ENCODE assay signal across 1 cellular context in genomic region chr11:65117206-65118096, GRCh38.
A peak's percentile ranks its signal among the peaks of the same experiment; 100 is the strongest.
TF ChIP-seq lines count a peak whose summit lies in the region.

Gene ZNHIT2 (minus strand): TSS chr11:65117701. CDS start chr11:65117653, 48 bp downstream.

TF ChIP-seq in HepG2, 621 proteins besides CTCF, POLR2A, EP300 and RAD21 (continued from another document and continues in another):
- TF ChIP-seq ZNF530 (CRISPR knock-in tag; IDR thresholded peaks at IDR 0.05; ENCODE audit: low read depth) (0 out of 2 replicates have a peak, but pooled peaks have one; percentile 57), ZNF710 (CRISPR knock-in tag; IDR thresholded peaks at IDR 0.05; ENCODE audit: borderline replicate concordance) (peak; percentile 31; the same call in 1 of the 2 replicates), ZNF75D (CRISPR knock-in tag; IDR thresholded peaks at IDR 0.05; ENCODE audit: borderline replicate concordance) (no peak), MAZ (IDR thresholded peaks at IDR 0.05; ENCODE audit: borderline replicate concordance, low read depth, low read length) (0 out of 2 replicates have a peak, but pooled peaks have one; percentile 53), MAZ (CRISPR knock-in tag; IDR thresholded peaks at IDR 0.05; ENCODE audit: low read depth) (peak; percentile 88), PAF1 (CRISPR knock-in tag; IDR thresholded peaks at IDR 0.05) (0 out of 2 replicates have a peak, but pooled peaks have one; percentile 40), ZKSCAN5 (CRISPR knock-in tag; IDR thresholded peaks at IDR 0.05) (no peak), POGZ (CRISPR knock-in tag; IDR thresholded peaks at IDR 0.05) (no peak), NFIB (CRISPR knock-in tag; IDR thresholded peaks at IDR 0.05; ENCODE audit: borderline replicate concordance) (0 out of 2 replicates have a peak, but pooled peaks have one; percentile 77), FOXO4 (CRISPR knock-in tag; conservative IDR thresholded peaks at IDR 0.05) (0 out of 2 replicates have a peak, but pooled peaks have one; percentile 62), ZNF619 (CRISPR knock-in tag; IDR thresholded peaks at IDR 0.05) (0 out of 2 replicates have a peak, but pooled peaks have one; percentile 61), ZNF7 (CRISPR knock-in tag; IDR thresholded peaks at IDR 0.05) (no peak), REPIN1 (CRISPR knock-in tag; IDR thresholded peaks at IDR 0.05; ENCODE audit: borderline replicate concordance, low read depth) (0 out of 2 replicates have a peak, but pooled peaks have one; percentile 38), ZNF780A (CRISPR knock-in tag; IDR thresholded peaks at IDR 0.05) (no peak), TEAD3 (CRISPR knock-in tag; optimal IDR thresholded peaks at IDR 0.05; ENCODE audit: borderline replicate concordance) (peak; percentile 7), XBP1 (CRISPR knock-in tag; IDR thresholded peaks at IDR 0.05) (no peak), ZNF703 (CRISPR knock-in tag; IDR thresholded peaks at IDR 0.05; ENCODE audit: borderline replicate concordance) (no peak; the same call in 1 of the 2 replicates), SIN3A (IDR thresholded peaks at IDR 0.05; ENCODE audit: borderline replicate concordance, low read depth, low read length) (peak; percentile 83; the same call in 1 of the 2 replicates), ZNF644 (CRISPR knock-in tag; IDR thresholded peaks at IDR 0.05; ENCODE audit: low read depth) (no peak), SIX1 (CRISPR knock-in tag; IDR thresholded peaks at IDR 0.05; ENCODE audit: borderline replicate concordance) (no peak), PRDM4 (CRISPR knock-in tag; IDR thresholded peaks at IDR 0.05; ENCODE audit: borderline replicate concordance) (no peak), ZNF678 (CRISPR knock-in tag; IDR thresholded peaks at IDR 0.05) (peak; percentile 41; the same call in 1 of the 2 replicates), SRF (IDR thresholded peaks at IDR 0.05; ENCODE audit: low read depth, low read length) (peak; percentile 67; the same call in 1 of the 2 replicates), ISL2 (CRISPR knock-in tag; IDR thresholded peaks at IDR 0.05) (peak; percentile 74), STAG1 (CRISPR knock-in tag; IDR thresholded peaks at IDR 0.05) (peak; percentile 94), CCAR2 (optimal IDR thresholded peaks at IDR 0.05; ENCODE audit: low read depth, low read length) (peak; percentile 71), ZBTB8A (CRISPR knock-in tag; IDR thresholded peaks at IDR 0.05; ENCODE audit: borderline replicate concordance, low read depth) (no peak; the same call in 1 of the 2 replicates), PHF8 (CRISPR knock-in tag; IDR thresholded peaks at IDR 0.05) (peak; percentile 97), TAF1 (CRISPR knock-in tag; IDR thresholded peaks at IDR 0.05) (peak; percentile 80; the same call in 1 of the 2 replicates), FOXO1 (CRISPR knock-in tag; IDR thresholded peaks at IDR 0.05) (peak; percentile 28), ZNF850 (CRISPR knock-in tag; conservative IDR thresholded peaks at IDR 0.05) (no peak), CREB1 (IDR thresholded peaks at IDR 0.05) (peak; percentile 89), CREB1 (CRISPR knock-in tag; IDR thresholded peaks at IDR 0.05) (peak; percentile 95), ZNF691 (CRISPR knock-in tag; IDR thresholded peaks at IDR 0.05; ENCODE audit: borderline replicate concordance, low read depth) (peak; percentile 50; the same call in 1 of the 2 replicates), YEATS2 (CRISPR knock-in tag; IDR thresholded peaks at IDR 0.05; ENCODE audit: borderline replicate concordance) (peak; percentile 95), ZNF773 (CRISPR knock-in tag; IDR thresholded peaks at IDR 0.05; ENCODE audit: borderline replicate concordance) (no peak), ZNF558 (CRISPR knock-in tag; IDR thresholded peaks at IDR 0.05; ENCODE audit: borderline replicate concordance) (peak; percentile 97), SNAI1 (CRISPR knock-in tag; IDR thresholded peaks at IDR 0.05; ENCODE audit: borderline replicate concordance) (no peak), ZNF317 (CRISPR knock-in tag; IDR thresholded peaks at IDR 0.05) (peak; percentile 33; the same call in 1 of the 2 replicates), ETV6 (CRISPR knock-in tag; conservative IDR thresholded peaks at IDR 0.05) (no peak), ISX (CRISPR knock-in tag; conservative IDR thresholded peaks at IDR 0.05) (no peak), ZNF33A (CRISPR knock-in tag; IDR thresholded peaks at IDR 0.05; ENCODE audit: borderline replicate concordance) (peak; percentile 75; the same call in 1 of the 2 replicates), ZMYM4 (CRISPR knock-in tag; IDR thresholded peaks at IDR 0.05) (peak; percentile 75), KDM3A (CRISPR knock-in tag; IDR thresholded peaks at IDR 0.05; ENCODE audit: low read depth) (peak; percentile 79), MLLT10 (CRISPR knock-in tag; IDR thresholded peaks at IDR 0.05) (no peak), IKZF1 (IDR thresholded peaks at IDR 0.05) (no peak), KDM1A (CRISPR knock-in tag; IDR thresholded peaks at IDR 0.05) (no peak), ZNF225 (CRISPR knock-in tag; IDR thresholded peaks at IDR 0.05) (peak; percentile 44; the same call in 1 of the 2 replicates), MNT (IDR thresholded peaks at IDR 0.05) (peak; percentile 84), ZNF883 (CRISPR knock-in tag; IDR thresholded peaks at IDR 0.05; ENCODE audit: not compliant biosample characterization) (no peak), MZF1 (CRISPR knock-in tag; IDR thresholded peaks at IDR 0.05; ENCODE audit: borderline replicate concordance) (no peak), ZNF230 (CRISPR knock-in tag; IDR thresholded peaks at IDR 0.05) (peak; percentile 58; the same call in 1 of the 2 replicates)
- TF ChIP-seq, protein P1, sequence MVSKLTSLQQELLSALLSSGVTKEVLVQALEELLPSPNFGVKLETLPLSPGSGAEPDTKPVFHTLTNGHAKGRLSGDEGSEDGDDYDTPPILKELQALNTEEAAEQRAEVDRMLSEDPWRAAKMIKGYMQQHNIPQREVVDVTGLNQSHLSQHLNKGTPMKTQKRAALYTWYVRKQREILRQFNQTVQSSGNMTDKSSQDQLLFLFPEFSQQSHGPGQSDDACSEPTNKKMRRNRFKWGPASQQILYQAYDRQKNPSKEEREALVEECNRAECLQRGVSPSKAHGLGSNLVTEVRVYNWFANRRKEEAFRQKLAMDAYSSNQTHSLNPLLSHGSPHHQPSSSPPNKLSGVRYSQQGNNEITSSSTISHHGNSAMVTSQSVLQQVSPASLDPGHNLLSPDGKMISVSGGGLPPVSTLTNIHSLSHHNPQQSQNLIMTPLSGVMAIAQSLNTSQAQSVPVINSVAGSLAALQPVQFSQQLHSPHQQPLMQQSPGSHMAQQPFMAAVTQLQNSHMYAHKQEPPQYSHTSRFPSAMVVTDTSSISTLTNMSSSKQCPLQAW (CRISPR knock-in tag; IDR thresholded peaks at IDR 0.05): peak; percentile 78
- TF ChIP-seq, protein P2, sequence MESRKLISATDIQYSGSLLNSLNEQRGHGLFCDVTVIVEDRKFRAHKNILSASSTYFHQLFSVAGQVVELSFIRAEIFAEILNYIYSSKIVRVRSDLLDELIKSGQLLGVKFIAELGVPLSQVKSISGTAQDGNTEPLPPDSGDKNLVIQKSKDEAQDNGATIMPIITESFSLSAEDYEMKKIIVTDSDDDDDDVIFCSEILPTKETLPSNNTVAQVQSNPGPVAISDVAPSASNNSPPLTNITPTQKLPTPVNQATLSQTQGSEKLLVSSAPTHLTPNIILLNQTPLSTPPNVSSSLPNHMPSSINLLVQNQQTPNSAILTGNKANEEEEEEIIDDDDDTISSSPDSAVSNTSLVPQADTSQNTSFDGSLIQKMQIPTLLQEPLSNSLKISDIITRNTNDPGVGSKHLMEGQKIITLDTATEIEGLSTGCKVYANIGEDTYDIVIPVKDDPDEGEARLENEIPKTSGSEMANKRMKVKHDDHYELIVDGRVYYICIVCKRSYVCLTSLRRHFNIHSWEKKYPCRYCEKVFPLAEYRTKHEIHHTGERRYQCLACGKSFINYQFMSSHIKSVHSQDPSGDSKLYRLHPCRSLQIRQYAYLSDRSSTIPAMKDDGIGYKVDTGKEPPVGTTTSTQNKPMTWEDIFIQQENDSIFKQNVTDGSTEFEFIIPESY (CRISPR knock-in tag; IDR thresholded peaks at IDR 0.05): no peak; the same call in 1 of the 2 replicates
- TF ChIP-seq, protein P3, sequence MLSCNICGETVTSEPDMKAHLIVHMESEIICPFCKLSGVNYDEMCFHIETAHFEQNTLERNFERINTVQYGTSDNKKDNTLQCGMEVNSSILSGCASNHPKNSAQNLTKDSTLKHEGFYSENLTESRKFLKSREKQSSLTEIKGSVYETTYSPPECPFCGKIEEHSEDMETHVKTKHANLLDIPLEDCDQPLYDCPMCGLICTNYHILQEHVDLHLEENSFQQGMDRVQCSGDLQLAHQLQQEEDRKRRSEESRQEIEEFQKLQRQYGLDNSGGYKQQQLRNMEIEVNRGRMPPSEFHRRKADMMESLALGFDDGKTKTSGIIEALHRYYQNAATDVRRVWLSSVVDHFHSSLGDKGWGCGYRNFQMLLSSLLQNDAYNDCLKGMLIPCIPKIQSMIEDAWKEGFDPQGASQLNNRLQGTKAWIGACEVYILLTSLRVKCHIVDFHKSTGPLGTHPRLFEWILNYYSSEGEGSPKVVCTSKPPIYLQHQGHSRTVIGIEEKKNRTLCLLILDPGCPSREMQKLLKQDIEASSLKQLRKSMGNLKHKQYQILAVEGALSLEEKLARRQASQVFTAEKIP (CRISPR knock-in tag; IDR thresholded peaks at IDR 0.05; ENCODE audit: borderline replicate concordance): 0 out of 2 replicates have a peak, but pooled peaks have one; percentile 74
- TF ChIP-seq, protein P4, sequence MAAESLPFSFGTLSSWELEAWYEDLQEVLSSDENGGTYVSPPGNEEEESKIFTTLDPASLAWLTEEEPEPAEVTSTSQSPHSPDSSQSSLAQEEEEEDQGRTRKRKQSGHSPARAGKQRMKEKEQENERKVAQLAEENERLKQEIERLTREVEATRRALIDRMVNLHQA (CRISPR knock-in tag; IDR thresholded peaks at IDR 0.05): no peak
- TF ChIP-seq, protein P5, sequence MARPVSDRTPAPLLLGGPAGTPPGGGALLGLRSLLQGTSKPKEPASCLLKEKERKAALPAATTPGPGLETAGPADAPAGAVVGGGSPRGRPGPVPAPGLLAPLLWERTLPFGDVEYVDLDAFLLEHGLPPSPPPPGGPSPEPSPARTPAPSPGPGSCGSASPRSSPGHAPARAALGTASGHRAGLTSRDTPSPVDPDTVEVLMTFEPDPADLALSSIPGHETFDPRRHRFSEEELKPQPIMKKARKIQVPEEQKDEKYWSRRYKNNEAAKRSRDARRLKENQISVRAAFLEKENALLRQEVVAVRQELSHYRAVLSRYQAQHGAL (CRISPR knock-in tag; IDR thresholded peaks at IDR 0.05; ENCODE audit: not compliant biosample characterization): no peak
